In the genomic region with DNA sequence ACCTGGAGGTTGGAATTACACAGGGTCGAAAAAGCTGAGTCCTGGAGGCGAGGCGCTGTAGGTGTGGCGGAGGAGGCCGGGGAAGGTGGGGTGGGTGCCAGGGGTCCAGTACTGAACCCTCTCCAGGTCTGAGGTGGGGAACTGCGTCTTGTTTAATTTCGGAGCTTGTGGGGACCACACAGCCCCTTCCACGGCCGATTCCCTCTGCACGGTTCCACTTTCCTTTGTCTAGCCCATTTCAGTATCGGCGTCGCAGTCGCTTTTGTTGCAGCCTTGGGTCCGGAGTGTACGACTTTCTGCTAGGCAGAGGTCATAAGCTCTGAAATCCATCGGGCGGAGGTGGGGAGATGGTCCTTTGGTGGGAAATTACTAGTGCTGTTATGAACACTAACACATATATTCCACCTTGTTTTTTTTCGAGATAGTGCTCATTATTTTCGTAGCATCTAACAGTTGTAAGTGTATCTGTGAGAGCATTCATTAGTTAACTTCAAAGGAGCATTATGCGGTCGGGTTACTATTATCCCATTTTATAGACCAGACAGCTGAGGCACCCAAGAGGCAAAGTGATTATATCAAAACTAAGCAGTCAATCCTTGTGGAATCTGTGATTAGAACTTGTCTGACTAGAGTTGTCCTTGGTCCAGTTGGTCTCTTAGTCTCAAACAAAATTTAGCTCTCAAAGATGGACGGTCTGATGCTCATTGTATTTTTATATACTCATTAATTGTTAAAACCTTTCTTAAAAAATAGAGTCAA, we compare ENCODE assay signal across 1 cellular context.
TF ChIP-seq lines count a peak whose summit lies in the region.

No MANE protein-coding gene starts in this region.

TF ChIP-seq in IMR-90, 13 proteins besides CTCF, POLR2A, EP300 and RAD21 (continued from another document):
- TF ChIP-seq, protein P1, sequence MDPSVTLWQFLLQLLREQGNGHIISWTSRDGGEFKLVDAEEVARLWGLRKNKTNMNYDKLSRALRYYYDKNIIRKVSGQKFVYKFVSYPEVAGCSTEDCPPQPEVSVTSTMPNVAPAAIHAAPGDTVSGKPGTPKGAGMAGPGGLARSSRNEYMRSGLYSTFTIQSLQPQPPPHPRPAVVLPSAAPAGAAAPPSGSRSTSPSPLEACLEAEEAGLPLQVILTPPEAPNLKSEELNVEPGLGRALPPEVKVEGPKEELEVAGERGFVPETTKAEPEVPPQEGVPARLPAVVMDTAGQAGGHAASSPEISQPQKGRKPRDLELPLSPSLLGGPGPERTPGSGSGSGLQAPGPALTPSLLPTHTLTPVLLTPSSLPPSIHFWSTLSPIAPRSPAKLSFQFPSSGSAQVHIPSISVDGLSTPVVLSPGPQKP (IDR thresholded peaks at IDR 0.05; ENCODE audit: borderline replicate concordance, low read depth, low read length): no peak
- no peak for TF ChIP-seq RCOR1 (IDR thresholded peaks at IDR 0.05; ENCODE audit: insufficient replicate concordance, low read length)
- TF ChIP-seq, protein P2, sequence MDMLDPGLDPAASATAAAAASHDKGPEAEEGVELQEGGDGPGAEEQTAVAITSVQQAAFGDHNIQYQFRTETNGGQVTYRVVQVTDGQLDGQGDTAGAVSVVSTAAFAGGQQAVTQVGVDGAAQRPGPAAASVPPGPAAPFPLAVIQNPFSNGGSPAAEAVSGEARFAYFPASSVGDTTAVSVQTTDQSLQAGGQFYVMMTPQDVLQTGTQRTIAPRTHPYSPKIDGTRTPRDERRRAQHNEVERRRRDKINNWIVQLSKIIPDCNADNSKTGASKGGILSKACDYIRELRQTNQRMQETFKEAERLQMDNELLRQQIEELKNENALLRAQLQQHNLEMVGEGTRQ (IDR thresholded peaks at IDR 0.05; ENCODE audit: low read depth, low read length): no peak
- no peak for TF ChIP-seq CHD1 (IDR thresholded peaks at IDR 0.05; ENCODE audit: low read depth, low read length)
- TF ChIP-seq MAZ (IDR thresholded peaks at IDR 0.05; ENCODE audit: borderline replicate concordance, low read depth, low read length): no peak
- TF ChIP-seq MAFK (IDR thresholded peaks at IDR 0.05; ENCODE audit: low read depth, low read length): no peak
